Comparison of ENCODE assay signal across 8 cellular contexts in the genomic region with DNA sequence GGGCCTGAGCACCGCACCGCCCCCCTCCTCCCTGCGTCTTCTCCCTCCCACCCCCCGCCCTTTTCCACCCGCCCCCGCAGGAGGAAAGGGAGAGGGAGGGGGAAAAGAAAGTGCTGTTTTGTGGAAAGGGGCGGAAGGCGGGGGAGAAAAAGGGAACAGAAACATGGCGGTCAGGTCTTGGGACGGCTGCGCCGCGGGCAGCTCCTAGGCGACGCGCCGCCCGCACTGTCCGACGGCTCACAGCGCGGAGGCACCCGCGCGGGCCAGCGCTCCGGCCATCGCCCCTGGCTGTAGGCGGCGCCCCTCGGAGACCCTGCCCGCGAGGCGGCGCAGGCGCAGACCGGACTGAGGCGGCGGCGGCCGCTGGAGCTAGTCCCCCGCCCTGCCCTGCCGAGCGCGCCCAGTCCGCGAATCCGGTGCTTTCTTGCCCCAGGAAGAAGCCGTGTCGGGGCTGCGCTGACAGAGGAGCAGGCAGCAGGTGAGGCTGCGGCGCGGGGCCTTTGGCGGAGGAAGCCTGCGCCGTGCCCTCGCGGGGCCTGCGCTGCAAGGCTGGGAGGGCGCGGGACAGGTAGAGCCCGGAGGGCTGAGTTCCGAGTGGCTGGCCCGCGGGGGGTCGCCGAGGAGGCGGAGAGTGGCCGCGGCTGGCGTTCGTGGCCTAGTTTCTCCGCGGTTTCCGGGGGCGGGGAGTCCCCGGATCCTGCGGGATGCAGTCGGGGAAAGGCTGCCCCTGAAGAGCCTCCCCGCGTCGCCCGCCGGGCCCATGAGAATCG. TPM values are rescaled to one million over a fixed set of nuclear protein-coding genes. Genes with fewer than 3 reads are reported as not detected.
DNase-seq lines count a peak whose midpoint lies in the region; ATAC-seq and TF ChIP-seq lines count a peak whose summit lies in the region.

A gene (plus strand): TSS at position 338 of the 770 bp plus-strand sequence. CDS start 45,482 bp downstream, outside the sequence.

- peak; percentile 72 for ATAC-seq in GM21529 (IDR thresholded peaks at IDR 0.05; ENCODE audit: unreplicated experiment)
- ATAC-seq in activated T-cell treated with anti-CD3 and anti-CD28 coated beads, Interleukin-2, amount 50 U/mL, for 72 hours (replicated peaks in 1 of 2), result peak; percentile 87 to 88
- peak; percentile 72 to 73 for ATAC-seq in naive B cell (ENCODE audit: low read depth in 2 of 2)
- ATAC-seq in stimulated activated memory B cell treated with anti-CD40 and anti-IgM and Interleukin-4, amounts not matched to agents 10 μg/mL and 1 μg/mL and 100 μg/mL, for 72 hours, result peak; percentile 92

- peak within 1 kb of the TSS in 3 of 4 donors; percentile 82 to 95 (median 95) for H3K4me3 Mint-ChIP-seq in IgD-negative memory B cell
- peak within 1 kb of the TSS in 1 of 2 donors; percentile 78 for H3K4me3 Mint-ChIP-seq in activated T-cell treated with anti-CD3 and anti-CD28 coated beads, Interleukin-2, amount 50 U/mL, for 72 hours
- peak within 1 kb of the TSS in 4 of 8 donors; percentile 89 to 95 (median 91) for H3K4me3 Mint-ChIP-seq in naive B cell
- no peak within 1 kb of the TSS for H3K4me3 Mint-ChIP-seq in stimulated activated memory B cell treated with anti-CD40 and anti-IgM and Interleukin-4, amounts not matched to agents 10 μg/mL and 1 μg/mL and 100 μg/mL, for 72 hours

- H3K4me1 Mint-ChIP-seq in IgD-negative memory B cell (peaks cover 2 to 13% (median 8%) of the 10 kb centered on the region in 3 donors), naive B cell (peaks cover 11 to 15% (median 14%) of the 10 kb centered on the region in 3 donors)
- peaks cover 5% of the 10 kb centered on the region for H3K4me1 Mint-ChIP-seq in activated T-cell treated with anti-CD3 and anti-CD28 coated beads, Interleukin-2, amount 50 U/mL, for 72 hours (ENCODE audit: low read depth)
- peaks cover 13% of the 10 kb centered on the region for H3K4me1 Mint-ChIP-seq in stimulated activated memory B cell treated with anti-CD40 and anti-IgM and Interleukin-4, amounts not matched to agents 10 μg/mL and 1 μg/mL and 100 μg/mL, for 72 hours

- DNase-seq in DMS79 (lab: John Stamatoyannopoulos, UW), result peak; percentile 91
- DNase-seq in activated T-cell treated with anti-CD3 and anti-CD28 coated beads, Interleukin-2, amount 50 U/mL, for 72 hours, result peak; percentile 85 to 86
- peak; percentile 78 for DNase-seq in fibroblast of gingiva (ENCODE audit: low read depth)
- DNase-seq in naive B cell, result peak; percentile 79

- peak within 1 kb of the TSS; percentile 67 to 81 (median 80) for H3K27ac Mint-ChIP-seq in IgD-negative memory B cell
- H3K27ac Mint-ChIP-seq in activated T-cell treated with anti-CD3 and anti-CD28 coated beads, Interleukin-2, amount 50 U/mL, for 72 hours, result peak within 1 kb of the TSS; percentile 86
- peak within 1 kb of the TSS in 5 of 6 donors; percentile 27 to 91 (median 72) for H3K27ac Mint-ChIP-seq in naive B cell
- H3K27ac Mint-ChIP-seq in stimulated activated memory B cell treated with anti-CD40 and anti-IgM and Interleukin-4, amounts not matched to agents 10 μg/mL and 1 μg/mL and 100 μg/mL, for 72 hours, result no peak within 1 kb of the TSS

- H3K36me3 Mint-ChIP-seq in IgD-negative memory B cell, result no peaks in the 10 kb centered on the region
- no peaks in the 10 kb centered on the region for H3K36me3 Mint-ChIP-seq in activated T-cell treated with anti-CD3 and anti-CD28 coated beads, Interleukin-2, amount 50 U/mL, for 72 hours (ENCODE audit: insufficient read depth in 2 of 2)
- H3K36me3 Mint-ChIP-seq in naive B cell, result no peaks in the 10 kb centered on the region
- H3K36me3 Mint-ChIP-seq in stimulated activated memory B cell treated with anti-CD40 and anti-IgM and Interleukin-4, amounts not matched to agents 10 μg/mL and 1 μg/mL and 100 μg/mL, for 72 hours, result no peaks in the 10 kb centered on the region

- H3K9me3 Mint-ChIP-seq in IgD-negative memory B cell, result no peaks in the 10 kb centered on the region
- no peaks in the 10 kb centered on the region for H3K9me3 Mint-ChIP-seq in activated T-cell treated with anti-CD3 and anti-CD28 coated beads, Interleukin-2, amount 50 U/mL, for 72 hours
- H3K9me3 Mint-ChIP-seq in naive B cell, result no peaks in the 10 kb centered on the region
- no peaks in the 10 kb centered on the region for H3K9me3 Mint-ChIP-seq in stimulated activated memory B cell treated with anti-CD40 and anti-IgM and Interleukin-4, amounts not matched to agents 10 μg/mL and 1 μg/mL and 100 μg/mL, for 72 hours

- H3K27me3 Mint-ChIP-seq in IgD-negative memory B cell (no peaks in the 10 kb centered on the region), naive B cell (no peaks in the 10 kb centered on the region)
- H3K27me3 Mint-ChIP-seq in activated T-cell treated with anti-CD3 and anti-CD28 coated beads, Interleukin-2, amount 50 U/mL, for 72 hours (ENCODE audit: low read depth), result no peaks in the 10 kb centered on the region
- no peaks in the 10 kb centered on the region for H3K27me3 Mint-ChIP-seq in stimulated activated memory B cell treated with anti-CD40 and anti-IgM and Interleukin-4, amounts not matched to agents 10 μg/mL and 1 μg/mL and 100 μg/mL, for 72 hours

TF ChIP-seq in PFSK-1, 5 proteins besides CTCF, POLR2A, EP300 and RAD21:
- TF ChIP-seq SIN3A (IDR thresholded peaks at IDR 0.05; ENCODE audit: borderline replicate concordance, insufficient read depth, low read length), result peak; percentile 31; the same call in 1 of the 2 replicates
- TF ChIP-seq, protein P1, sequence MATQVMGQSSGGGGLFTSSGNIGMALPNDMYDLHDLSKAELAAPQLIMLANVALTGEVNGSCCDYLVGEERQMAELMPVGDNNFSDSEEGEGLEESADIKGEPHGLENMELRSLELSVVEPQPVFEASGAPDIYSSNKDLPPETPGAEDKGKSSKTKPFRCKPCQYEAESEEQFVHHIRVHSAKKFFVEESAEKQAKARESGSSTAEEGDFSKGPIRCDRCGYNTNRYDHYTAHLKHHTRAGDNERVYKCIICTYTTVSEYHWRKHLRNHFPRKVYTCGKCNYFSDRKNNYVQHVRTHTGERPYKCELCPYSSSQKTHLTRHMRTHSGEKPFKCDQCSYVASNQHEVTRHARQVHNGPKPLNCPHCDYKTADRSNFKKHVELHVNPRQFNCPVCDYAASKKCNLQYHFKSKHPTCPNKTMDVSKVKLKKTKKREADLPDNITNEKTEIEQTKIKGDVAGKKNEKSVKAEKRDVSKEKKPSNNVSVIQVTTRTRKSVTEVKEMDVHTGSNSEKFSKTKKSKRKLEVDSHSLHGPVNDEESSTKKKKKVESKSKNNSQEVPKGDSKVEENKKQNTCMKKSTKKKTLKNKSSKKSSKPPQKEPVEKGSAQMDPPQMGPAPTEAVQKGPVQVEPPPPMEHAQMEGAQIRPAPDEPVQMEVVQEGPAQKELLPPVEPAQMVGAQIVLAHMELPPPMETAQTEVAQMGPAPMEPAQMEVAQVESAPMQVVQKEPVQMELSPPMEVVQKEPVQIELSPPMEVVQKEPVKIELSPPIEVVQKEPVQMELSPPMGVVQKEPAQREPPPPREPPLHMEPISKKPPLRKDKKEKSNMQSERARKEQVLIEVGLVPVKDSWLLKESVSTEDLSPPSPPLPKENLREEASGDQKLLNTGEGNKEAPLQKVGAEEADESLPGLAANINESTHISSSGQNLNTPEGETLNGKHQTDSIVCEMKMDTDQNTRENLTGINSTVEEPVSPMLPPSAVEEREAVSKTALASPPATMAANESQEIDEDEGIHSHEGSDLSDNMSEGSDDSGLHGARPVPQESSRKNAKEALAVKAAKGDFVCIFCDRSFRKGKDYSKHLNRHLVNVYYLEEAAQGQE (IDR thresholded peaks at IDR 0.05; ENCODE audit: insufficient read depth in 1 of 2, low read depth in 2 of 2, low read length in 2 of 2), result 0 out of 4 replicates have a peak, but pooled peaks of 1 of the 2 experiments have one; percentile 9
- TF ChIP-seq FOXP2 (optimal IDR thresholded peaks at IDR 0.05; ENCODE audit: borderline replicate concordance, extremely low read depth, extremely low read length, insufficient read depth), result peak; percentile 34
- no peak; the same call in 1 of the 2 replicates for TF ChIP-seq POLR2AphosphoS5 (IDR thresholded peaks at IDR 0.05; ENCODE audit: low read depth, low read length)
- TF ChIP-seq TAF1 (IDR thresholded peaks at IDR 0.05; ENCODE audit: borderline replicate concordance, insufficient read depth, low read length), result peak; percentile 63; the same call in 1 of the 2 replicates

RNA-seq across cellular contexts. Expression of the gene that starts here (rescaled TPM):
- polyA plus RNA-seq in IgD-negative memory B cell, result 15.2 TPM
- 5.9 TPM for polyA plus RNA-seq in PFSK-1 (2012; ENCODE audit: insufficient read length, low read depth)
- 10 to 100 TPM; 26.0 to 28.9 TPM for total RNA-seq in activated T-cell treated with anti-CD3 and anti-CD28 coated beads, Interleukin-2, amount 50 U/mL, for 72 hours
- 10 to 100 TPM; 12.1 to 27.8 (median 21.7) TPM for polyA plus RNA-seq in naive B cell (ENCODE audit: low read depth in 6 of 6)

Comparison
In these comparisons a context has a peak if more than half of its experiments do, and no peak if none do; other contexts are left out.
1. Peak in every context shown above with its lines: DNase-seq and ATAC-seq.